Comparison of ENCODE assay signal across 11 cellular contexts in the genomic region with DNA sequence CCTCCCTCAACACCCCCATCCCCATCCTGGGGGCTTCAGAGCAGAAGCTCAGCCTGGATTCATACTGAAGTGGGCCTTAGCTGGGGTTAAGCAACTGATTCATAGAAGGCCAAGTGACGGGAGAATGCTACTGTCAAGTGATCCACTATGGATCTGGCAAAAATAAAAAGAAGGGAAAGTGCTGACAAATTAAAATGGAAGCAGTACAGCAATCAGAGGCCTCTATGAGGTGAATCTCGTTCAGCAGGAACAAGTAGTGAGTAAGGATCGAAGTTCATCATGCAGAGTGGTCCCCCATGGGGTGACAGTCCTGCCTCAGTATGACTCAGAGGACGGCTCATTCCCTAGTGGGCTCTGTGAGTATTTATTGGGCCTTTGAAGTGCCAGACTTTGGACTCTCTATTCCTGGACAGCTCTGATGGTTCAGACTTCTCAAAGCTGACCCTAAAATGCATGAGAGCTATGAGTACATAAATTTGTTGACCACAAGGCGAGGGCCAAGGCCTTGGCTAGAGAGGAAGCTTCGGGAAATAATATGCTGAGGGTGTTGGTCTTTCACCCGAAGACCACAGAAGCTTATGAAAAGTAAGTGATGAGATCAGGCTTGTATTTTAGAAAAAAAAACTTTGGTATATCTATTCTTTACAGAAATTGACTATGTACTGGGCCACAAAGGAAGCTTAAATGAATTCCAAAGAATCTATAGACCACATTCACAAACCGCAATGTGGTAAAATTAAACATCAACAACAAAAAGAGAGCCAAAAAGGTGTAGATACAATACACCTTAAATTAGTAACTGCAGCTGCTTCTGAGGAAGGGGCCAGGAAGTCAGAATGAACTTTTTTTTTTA. TPM values are rescaled to one million over a fixed set of nuclear protein-coding genes. Genes with fewer than 3 reads are reported as not detected.
DNase-seq lines count a peak whose midpoint lies in the region; ATAC-seq, FAIRE-seq and TF ChIP-seq lines count a peak whose summit lies in the region.
"Had no signal": no experiment of that assay in that cellular context is flagged by ENCODE, and none has a peak within 500 bp of the region (broad histone marks: within the 10 kb centered on the region; RNA-seq: fewer than 3 reads in every experiment).

No MANE protein-coding gene starts in this region.

- CTCF ChIA-PET in A549 (lab: Yijun Ruan, JAX): interaction anchor here (0.6 to 2.6 kb wide), 6 partner anchors 13 to 101 kb away, joined by 3 to 11 read pairs (median 5); no protein-coding TSS in a partner anchor
- CTCF ChIA-PET in activated CD4-positive, alpha-beta T cell treated with anti-CD3 and anti-CD28 coated beads, Interleukin-2, amount 10 ng/mL, durations not matched to agents 7 days and 5 days (lab: Charles Lee): interaction anchor here (0.6 to 2.8 kb wide), 17 partner anchors 8 to 107 kb away, joined by 3 to 7 read pairs (median 3); no protein-coding TSS in a partner anchor

- peak overlapping the region; percentile 88 for H3K27ac Mint-ChIP-seq in activated CD4-positive, alpha-beta T cell treated with anti-CD3 and anti-CD28 coated beads, Interleukin-2, amount 10 ng/mL, durations not matched to agents 7 days and 5 days

- no peaks in the 10 kb centered on the region for H3K27me3 Mint-ChIP-seq in activated CD4-positive, alpha-beta T cell treated with anti-CD3 and anti-CD28 coated beads, Interleukin-2, amount 10 ng/mL, durations not matched to agents 7 days and 5 days

- H3K4me1 ChIP-seq in A549: peaks cover 31% of the 10 kb centered on the region

- no peak overlapping the region for H3K4me3 ChIP-seq in A549
- H3K4me3 ChIP-seq in foreskin fibroblast (ENCODE audit: low read depth in 1 of 2, low read length in 2 of 2): no peak overlapping the region
- H3K4me3 ChIP-seq: upper lobe of right lung had no signal

- peak in 1 of 2 experiments; percentile 31; a peak in 1 of 5 replicates for TF ChIP-seq RAD21 in A549 (conservative IDR thresholded peaks at IDR 0.05 in 1 of 2, IDR thresholded peaks at IDR 0.05 in 1 of 2)

- H3K4me1 Mint-ChIP-seq in activated CD4-positive, alpha-beta T cell treated with anti-CD3 and anti-CD28 coated beads, Interleukin-2, amount 10 ng/mL, durations not matched to agents 7 days and 5 days: peaks cover 66% of the 10 kb centered on the region

- TF ChIP-seq CTCF in A549 (IDR thresholded peaks at IDR 0.05) (no peak), foreskin fibroblast (IDR thresholded peaks at IDR 0.05; ENCODE audit: low read depth, low read length) (no peak)

- H3K9me3 ChIP-seq in A549: no peaks in the 10 kb centered on the region
- H3K9me3 ChIP-seq: upper lobe of right lung had no signal

- peaks cover 7% of the 10 kb centered on the region for H3K36me3 Mint-ChIP-seq in activated CD4-positive, alpha-beta T cell treated with anti-CD3 and anti-CD28 coated beads, Interleukin-2, amount 10 ng/mL, durations not matched to agents 7 days and 5 days (ENCODE audit: low read depth)

- no peak for FAIRE-seq in A549 (lab: Jason Lieb, UNC)
- peak; percentile 59 for FAIRE-seq in GM19239 (lab: Jason Lieb, UNC)

- 29% methylated on average over 8 of the region's 8 CpGs for WGBS in A549 (ENCODE audit: missing lambda C conversion rate)

- POLR2A ChIA-PET in A549 (lab: Yijun Ruan, JAX): interaction anchor here (1.0 kb wide), 1 partner anchor 53 kb away, joined by 3 read pairs; no protein-coding TSS in a partner anchor
- POLR2A ChIA-PET in activated CD4-positive, alpha-beta T cell treated with anti-CD3 and anti-CD28 coated beads, Interleukin-2, amount 10 ng/mL, durations not matched to agents 7 days and 5 days (lab: Charles Lee): interaction anchor here (0.6 to 1.6 kb wide), 5 partner anchors 39 to 100 kb away, joined by 3 to 9 read pairs (median 5); no protein-coding TSS in a partner anchor

- TF ChIP-seq EP300 in A549 (IDR thresholded peaks at IDR 0.05): peak in 1 of 2 experiments; percentile 57; a peak in 2 of 5 replicates

- peak; percentile 97 to 99 for ATAC-seq in A549
- no peak for ATAC-seq in HG03469 (IDR thresholded peaks at IDR 0.05; ENCODE audit: unreplicated experiment)
- no peak for ATAC-seq in GM21528 (IDR thresholded peaks at IDR 0.05; ENCODE audit: low FRiP score, unreplicated experiment)
- ATAC-seq: upper lobe of right lung had no signal

- H3K27ac ChIP-seq in A549: peak overlapping the region; percentile 79 to 80
- H3K27ac ChIP-seq: upper lobe of right lung had no signal

- DNase-seq in A549 (ENCODE audit: low read depth in 1 of 2, low spot score in 1 of 2) (peak; percentile 71 to 87), GM19239 (ENCODE audit: insufficient read length, low spot score) (no peak), foreskin fibroblast (peak; percentile 58), NOMO-1 (lab: John Stamatoyannopoulos, UW; ENCODE audit: unreplicated experiment in 2 of 2) (no peak), SK-N-DZ (ENCODE audit: low spot score) (no peak)
- DNase-seq in activated CD4-positive, alpha-beta T cell treated with anti-CD3 and anti-CD28 coated beads, Interleukin-2, amount 10 ng/mL, durations not matched to agents 7 days and 5 days: peak; percentile 30
- DNase-seq: retina, Right ventricle myocardium superior, upper lobe of right lung had no signal

- H3K4me2 ChIP-seq in A549: peak overlapping the region; percentile 71

- H3K9me3 Mint-ChIP-seq in activated CD4-positive, alpha-beta T cell treated with anti-CD3 and anti-CD28 coated beads, Interleukin-2, amount 10 ng/mL, durations not matched to agents 7 days and 5 days: peaks cover 8% of the 10 kb centered on the region

- H3K4me3 Mint-ChIP-seq in activated CD4-positive, alpha-beta T cell treated with anti-CD3 and anti-CD28 coated beads, Interleukin-2, amount 10 ng/mL, durations not matched to agents 7 days and 5 days: peak overlapping the region; percentile 40

- no peak for TF ChIP-seq POLR2A in A549 (IDR thresholded peaks at IDR 0.05; ENCODE audit: low read length)

TF ChIP-seq in A549, 52 proteins besides CTCF, POLR2A, EP300 and RAD21 (continues in another document):
- TF ChIP-seq, protein P1, sequence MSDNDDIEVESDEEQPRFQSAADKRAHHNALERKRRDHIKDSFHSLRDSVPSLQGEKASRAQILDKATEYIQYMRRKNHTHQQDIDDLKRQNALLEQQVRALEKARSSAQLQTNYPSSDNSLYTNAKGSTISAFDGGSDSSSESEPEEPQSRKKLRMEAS (IDR thresholded peaks at IDR 0.05): peak; percentile 45; the same call in 1 of the 2 replicates
- TF ChIP-seq CBX8 (IDR thresholded peaks at IDR 0.05): no peak
- no peak for TF ChIP-seq KDM5A (IDR thresholded peaks at IDR 0.05)
- TF ChIP-seq ZC3H11A (IDR thresholded peaks at IDR 0.05): no peak
- TF ChIP-seq GATA3 (IDR thresholded peaks at IDR 0.05; ENCODE audit: borderline replicate concordance): peak; percentile 45; the same call in 1 of the 2 replicates
- TF ChIP-seq ZSCAN20 (CRISPR knock-in tag; IDR thresholded peaks at IDR 0.05): no peak
- peak in 1 of 2 experiments; percentile 61; a peak in 1 of 5 replicates for TF ChIP-seq JUN (IDR thresholded peaks at IDR 0.05)
- TF ChIP-seq, protein P2, sequence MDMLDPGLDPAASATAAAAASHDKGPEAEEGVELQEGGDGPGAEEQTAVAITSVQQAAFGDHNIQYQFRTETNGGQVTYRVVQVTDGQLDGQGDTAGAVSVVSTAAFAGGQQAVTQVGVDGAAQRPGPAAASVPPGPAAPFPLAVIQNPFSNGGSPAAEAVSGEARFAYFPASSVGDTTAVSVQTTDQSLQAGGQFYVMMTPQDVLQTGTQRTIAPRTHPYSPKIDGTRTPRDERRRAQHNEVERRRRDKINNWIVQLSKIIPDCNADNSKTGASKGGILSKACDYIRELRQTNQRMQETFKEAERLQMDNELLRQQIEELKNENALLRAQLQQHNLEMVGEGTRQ (IDR thresholded peaks at IDR 0.05): no peak
- no peak for TF ChIP-seq PHF8 (IDR thresholded peaks at IDR 0.05; ENCODE audit: borderline replicate concordance, low read depth)
- no peak for TF ChIP-seq FOSB (CRISPR knock-in tag; IDR thresholded peaks at IDR 0.05)
- TF ChIP-seq FOSL2 (IDR thresholded peaks at IDR 0.05): peak; percentile 64; the same call in 1 of the 2 replicates
- peak; percentile 86 for TF ChIP-seq FOSL2 (CRISPR knock-in tag; IDR thresholded peaks at IDR 0.05)

RNA-seq across cellular contexts. Expression of a gene that starts 5.3 kb away (rescaled TPM):
- 32.0 and 33.3 TPM in 2 replicates for polyA plus RNA-seq in A549 (2011; rRNA removed)
- 28.8 and 36.5 TPM in 2 replicates for polyA plus RNA-seq in A549 (2012; cell fraction: cytosol; rRNA removed)
- 18.9 and 25.4 TPM in 2 replicates for polyA plus RNA-seq in A549 (2012; cell fraction: nucleus; rRNA removed)
- 59.9 to 72.6 TPM (median 60.6 TPM) in 3 replicates for polyA plus RNA-seq in A549 (2017; fragmentation: RNase III; extraction: RNeasy Plus Mini Kit Qiagen cat#74134 plus additional on column Dnase treatment)
- polyA minus RNA-seq in A549 (2011; rRNA and poly(A)+ RNA removed): 40.0 and 43.9 TPM in 2 replicates
- 100 to 1,000 TPM in 1 of 2 experiments, 10 to 100 TPM in 1; 95.8 to 106 TPM for total RNA-seq in activated CD4-positive, alpha-beta T cell treated with anti-CD3 and anti-CD28 coated beads, Interleukin-2, amount 10 ng/mL, durations not matched to agents 7 days and 5 days
- polyA plus RNA-seq in SK-N-DZ (2014; cell fraction: cytosol; rRNA removed): 75.4 and 86.0 TPM in 2 replicates
- 39.8 and 43.7 TPM in 2 replicates for polyA plus RNA-seq in SK-N-DZ (2014; cell fraction: nucleus; rRNA removed)

RNA-seq across cellular contexts. Expression of a gene that starts 39.9 kb away (rescaled TPM):
- 14.4 and 19.9 TPM in 2 replicates for polyA plus RNA-seq in A549 (2011; rRNA removed)
- 17.9 and 24.6 TPM in 2 replicates for polyA plus RNA-seq in A549 (2012; cell fraction: cytosol; rRNA removed)
- 37.5 and 40.4 TPM in 2 replicates for polyA plus RNA-seq in A549 (2012; cell fraction: nucleus; rRNA removed)
- polyA plus RNA-seq in A549 (2017; fragmentation: RNase III; extraction: RNeasy Plus Mini Kit Qiagen cat#74134 plus additional on column Dnase treatment): 16.9 to 21.5 TPM (median 19.3 TPM) in 3 replicates
- 36.4 and 37.1 TPM in 2 replicates for polyA minus RNA-seq in A549 (2011; rRNA and poly(A)+ RNA removed)
- 100 to 1,000 TPM; 242 to 262 TPM for total RNA-seq in activated CD4-positive, alpha-beta T cell treated with anti-CD3 and anti-CD28 coated beads, Interleukin-2, amount 10 ng/mL, durations not matched to agents 7 days and 5 days
- 0.84 and 0.85 TPM in 2 replicates for polyA plus RNA-seq in SK-N-DZ (2014; cell fraction: cytosol; rRNA removed)
- polyA plus RNA-seq in SK-N-DZ (2014; cell fraction: nucleus; rRNA removed): 0.28 and 0.33 TPM in 2 replicates

Comparison
In these comparisons a context has a peak if more than half of its experiments do, and no peak if none do; other contexts are left out.
1. ATAC-seq: peak in A549 (2 of 2); none in HG03469 (single experiment) and GM21528 (single experiment).
2. DNase-seq: peak in A549 (2 of 2), activated CD4-positive, alpha-beta T cell treated with anti-CD3 and anti-CD28 coated beads, Interleukin-2, amount 10 ng/mL, durations not matched to agents 7 days and 5 days (single experiment) and foreskin fibroblast (2 of 2); none in GM19239 (single experiment), NOMO-1 (0 of 2) and SK-N-DZ (single experiment).